ENCODE assay signal across 9 cellular contexts in the genomic region with DNA sequence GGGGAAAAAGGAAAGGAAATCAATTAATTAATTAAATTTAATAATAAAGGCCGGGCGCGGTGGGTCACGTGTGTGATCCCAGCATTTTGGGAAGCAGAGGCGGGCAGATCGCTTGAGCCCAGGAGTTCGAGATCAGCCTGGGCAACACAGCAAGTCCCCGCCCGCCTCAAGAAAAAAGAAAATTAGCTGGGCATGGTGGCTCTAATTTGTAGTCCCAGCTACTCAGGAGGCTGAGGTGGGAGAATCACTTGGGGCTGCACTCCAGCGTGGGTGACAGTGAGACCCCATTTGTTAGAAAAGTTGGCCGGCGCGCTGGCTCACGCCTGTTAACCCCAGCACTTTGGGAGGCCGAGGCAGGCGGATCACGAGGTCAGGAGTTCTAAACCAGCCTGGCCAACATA. TPM values are rescaled to one million over a fixed set of nuclear protein-coding genes. Genes with fewer than 3 reads are reported as not detected.
A peak's percentile ranks its signal among the peaks of the same experiment; 100 is the strongest.
DNase-seq lines count a peak whose midpoint lies in the region; ATAC-seq and TF ChIP-seq lines count a peak whose summit lies in the region.
"Had no signal": no experiment of that assay in that cellular context is flagged by ENCODE, and none has a peak within 500 bp of the region (broad histone marks: within the 10 kb centered on the region; RNA-seq: fewer than 3 reads in every experiment).

No MANE protein-coding gene starts in this region.

- no peaks in the 10 kb centered on the region for H3K9me3 Mint-ChIP-seq in CD8-positive, alpha-beta memory T cell

- ATAC-seq in GM21619 (IDR thresholded peaks at IDR 0.05; ENCODE audit: unreplicated experiment) = no peak

- POLR2A ChIA-PET in CD8-positive, alpha-beta memory T cell (lab: Charles Lee) = no interaction called here

- peak overlapping the region; percentile 93 to 96 (median 95) for H3K4me3 Mint-ChIP-seq in CD8-positive, alpha-beta memory T cell

- peaks cover 29 to 41% (median 31%) of the 10 kb centered on the region in 3 donors for H3K4me1 Mint-ChIP-seq in CD8-positive, alpha-beta memory T cell

- H3K4me3 ChIP-seq in CD8-positive, alpha-beta memory T cell (ENCODE audit: low read length) = peak overlapping the region; percentile 88
- H3K4me3 ChIP-seq in SU-DHL-6 (ENCODE audit: insufficient read depth, low read length, poor library complexity, severe bottlenecking) (peak overlapping the region; percentile 66), fibroblast of mammary gland (ENCODE audit: control insufficient read depth, low read depth, low read length) (peak overlapping the region; percentile 68), parathyroid adenoma (ENCODE audit: low read depth, low read length) (no peak overlapping the region)

- H3K79me2 ChIP-seq in SU-DHL-6 (ENCODE audit: insufficient read depth, low read length) (peaks cover 26% of the 10 kb centered on the region), parathyroid adenoma (no peaks in the 10 kb centered on the region)

- DNase-seq in CD8-positive, alpha-beta memory T cell = peak in 1 of 5 donors; percentile 9
- no peak for DNase-seq in fibroblast of mammary gland (ENCODE audit: low read depth)
- no peak for DNase-seq in SIG-M5 treated with dmso at 0.1 percent for 504 hours (lab: John Stamatoyannopoulos, UW; ENCODE audit: unreplicated experiment)
- DNase-seq in NCI-H510A treated with DMSO at 0.1 percent for 48 hours (lab: John Stamatoyannopoulos, UW) = no peak
- no peak for DNase-seq in GM19238 (ENCODE audit: insufficient read length, low spot score)

- peak overlapping the region; percentile 72 for H2AFZ ChIP-seq in SU-DHL-6 (ENCODE audit: low read depth, low read length, severe bottlenecking)
- no peak overlapping the region for H2AFZ ChIP-seq in parathyroid adenoma

- H3F3A ChIP-seq in SU-DHL-6 (ENCODE audit: insufficient read depth) = no peaks in the 10 kb centered on the region

- TF ChIP-seq CTCF in SU-DHL-6 (IDR thresholded peaks at IDR 0.05; ENCODE audit: insufficient read depth, low read length, poor library complexity, severe bottlenecking) (no peak), fibroblast of mammary gland (conservative IDR thresholded peaks at IDR 0.05; ENCODE audit: control insufficient read depth, insufficient read depth, low read depth, low read length) (no peak), parathyroid adenoma (IDR thresholded peaks at IDR 0.05) (no peak)

- no peaks in the 10 kb centered on the region for H3K9me2 ChIP-seq in SU-DHL-6 (replicated peaks; ENCODE audit: insufficient read depth, low read length)

- H3K9ac ChIP-seq in SU-DHL-6 (ENCODE audit: low read length) (peak overlapping the region; percentile 87), parathyroid adenoma (no peak overlapping the region)

- H3K4me2 ChIP-seq in SU-DHL-6 (ENCODE audit: low read depth, low read length, poor library complexity, severe bottlenecking) (peak overlapping the region; percentile 87), parathyroid adenoma (ENCODE audit: low read length) (peak overlapping the region; percentile 98)

- CTCF ChIA-PET in CD8-positive, alpha-beta memory T cell (lab: Charles Lee) = interaction anchor here (1.7 kb wide), 1 partner anchor 270 kb away, joined by 3 read pairs; no protein-coding TSS in a partner anchor

- H3K36me3 Mint-ChIP-seq in CD8-positive, alpha-beta memory T cell = peaks cover 0 to 50% (median 0%) of the 10 kb centered on the region in 3 donors

- peaks cover 27% of the 10 kb centered on the region for H3K4me1 ChIP-seq in CD8-positive, alpha-beta memory T cell (ENCODE audit: insufficient read depth, low read length)
- peaks cover 2% of the 10 kb centered on the region for H3K4me1 ChIP-seq in parathyroid adenoma

- no peaks in the 10 kb centered on the region for H3K27me3 Mint-ChIP-seq in CD8-positive, alpha-beta memory T cell

- no peaks in the 10 kb centered on the region for H3K27me3 ChIP-seq in CD8-positive, alpha-beta memory T cell (ENCODE audit: insufficient read depth, low read length, poor library complexity, severe bottlenecking)
- no peaks in the 10 kb centered on the region for H3K27me3 ChIP-seq in SU-DHL-6 (ENCODE audit: low read length)
- H3K27me3 ChIP-seq in parathyroid adenoma (ENCODE audit: control insufficient read depth, insufficient read depth, low read length) = no peaks in the 10 kb centered on the region

- H3K27ac ChIP-seq in CD8-positive, alpha-beta memory T cell (ENCODE audit: low read depth, low read length) = no peak overlapping the region
- peak overlapping the region; percentile 63 for H3K27ac ChIP-seq in SU-DHL-6 (ENCODE audit: low read depth, low read length)
- no peak overlapping the region for H3K27ac ChIP-seq in parathyroid adenoma

- H3K9me3 ChIP-seq in CD8-positive, alpha-beta memory T cell (ENCODE audit: low read length) = no peaks in the 10 kb centered on the region
- H3K9me3 ChIP-seq in SU-DHL-6 (ENCODE audit: insufficient read depth, low read length) = no peaks in the 10 kb centered on the region
- H3K9me3 ChIP-seq in parathyroid adenoma (ENCODE audit: control insufficient read depth, low read length) = no peaks in the 10 kb centered on the region

- no peaks in the 10 kb centered on the region for H4K20me1 ChIP-seq in SU-DHL-6 (ENCODE audit: low read depth, low read length)

- no peaks in the 10 kb centered on the region for H3K36me3 ChIP-seq in CD8-positive, alpha-beta memory T cell (ENCODE audit: insufficient read depth, low read length)
- no peaks in the 10 kb centered on the region for H3K36me3 ChIP-seq in SU-DHL-6 (ENCODE audit: low read length)
- H3K36me3 ChIP-seq in parathyroid adenoma (ENCODE audit: control insufficient read depth, insufficient read depth, low read length) = no peaks in the 10 kb centered on the region

- H3K27ac Mint-ChIP-seq in CD8-positive, alpha-beta memory T cell = peak overlapping the region; percentile 84 to 96 (median 90)

RNA-seq across cellular contexts. Expression of a gene that starts 0.7 kb away (rescaled TPM):
- total RNA-seq in CD8-positive, alpha-beta memory T cell = 10 to 100 TPM; 93.7 to 97.6 TPM
- 58.6 TPM for polyA plus RNA-seq in CD8-positive, alpha-beta memory T cell

RNA-seq across cellular contexts. Expression of a gene that starts 12.3 kb away (rescaled TPM):
- 10 to 100 TPM; 86.0 to 93.3 TPM for total RNA-seq in CD8-positive, alpha-beta memory T cell
- polyA plus RNA-seq in CD8-positive, alpha-beta memory T cell = 121 TPM

RNA-seq across cellular contexts. Expression of a gene that starts 12.4 kb away (rescaled TPM):
- total RNA-seq in CD8-positive, alpha-beta memory T cell = 1,000 to 10,000 TPM; 2,153 to 2,200 TPM
- 2,694 TPM for polyA plus RNA-seq in CD8-positive, alpha-beta memory T cell

RNA-seq across cellular contexts. Expression of a gene that starts 34.2 kb away (rescaled TPM):
- total RNA-seq in CD8-positive, alpha-beta memory T cell = 1 to 10 TPM in 1 of 2 experiments, under 1 TPM in 1; 0.97 to 1.1 TPM
- polyA plus RNA-seq in CD8-positive, alpha-beta memory T cell = 3.6 TPM
- total RNA-seq: IMR-90 had no signal

RNA-seq across cellular contexts. Expression of a gene that starts 55.1 kb away (rescaled TPM):
- not detected for total RNA-seq in CD8-positive, alpha-beta memory T cell
- 0.28 TPM for polyA plus RNA-seq in CD8-positive, alpha-beta memory T cell
